In genomic region chr3:53856964-53857363, GRCh38 we compare ENCODE assay signal across 23 cellular contexts. TPM values are rescaled to one million over a fixed set of nuclear protein-coding genes. Genes with fewer than 3 reads are reported as not detected.
DNase-seq lines count a peak whose midpoint lies in the region; ATAC-seq and TF ChIP-seq lines count a peak whose summit lies in the region.
"Had no signal": no experiment of that assay in that cellular context is flagged by ENCODE, and none has a peak within 500 bp of the region (broad histone marks: within the 10 kb centered on the region; RNA-seq: fewer than 3 reads in every experiment).

No MANE protein-coding gene starts in this region.

- H3K36me3 ChIP-seq in OCI-LY3 (replicated peaks; ENCODE audit: low read depth, low read length) (peaks cover 30% of the 10 kb centered on the region), testis (ENCODE audit: low read depth, missing control alignments) (no peaks in the 10 kb centered on the region)
- H3K36me3 ChIP-seq: BE2C had no signal

- intact Hi-C loops in testis (cut with DNase I; ENCODE audit: low total_unique reads): no loop called here

- H3K27me3 ChIP-seq in OCI-LY3 (ENCODE audit: low read depth, low read length) (no peaks in the 10 kb centered on the region), testis (no peaks in the 10 kb centered on the region)
- H3K27me3 ChIP-seq: BE2C had no signal

- H3K4me2 ChIP-seq in OCI-LY3 (ENCODE audit: low read length): peak overlapping the region; percentile 44
- H3K4me2 ChIP-seq: GM23338 had no signal

- DNase-seq in SKM-1 treated with dmso at 0.1 percent for 144 hours (lab: John Stamatoyannopoulos, UW; ENCODE audit: unreplicated experiment) (peak; percentile 20), SKM-1 (lab: John Stamatoyannopoulos, UW; ENCODE audit: unreplicated experiment) (no peak), testis (no peak), NCI-H526 treated with DMSO at 0.1 percent for 48 hours (lab: John Stamatoyannopoulos, UW) (no peak)
- no peak for DNase-seq in activated T-cell treated with anti-CD3 and anti-CD28 coated beads, Interleukin-2, amount 50 U/mL, for 1 hour
- DNase-seq: BE2C; Calu3; CD4-positive, alpha-beta memory T cell; GF-D8; IMR-90; NCI-H1105; NCI-H1694; NCI-H2081 treated with DMSO at 0.1 percent for 48 hours; NCI-H748 treated with DMSO at 0.1 percent for 48 hours; SHP77 had no signal

- no peak for TF ChIP-seq POLR2A in testis (IDR thresholded peaks at IDR 0.05)

- ATAC-seq in HG02938 (IDR thresholded peaks at IDR 0.05; ENCODE audit: unreplicated experiment) (peak; percentile 51), GM18873 (IDR thresholded peaks at IDR 0.05; ENCODE audit: low FRiP score, unreplicated experiment) (no peak)
- ATAC-seq: GM23338, HCT116 had no signal

- 75 to 78% methylated on average over 7 of the region's 7 CpGs for WGBS in testis, 2 donors

- H2AFZ ChIP-seq in OCI-LY3 (ENCODE audit: low read depth, low read length): no peak overlapping the region
- H2AFZ ChIP-seq: GM23338 had no signal

- H3K9me3 ChIP-seq in OCI-LY3 (ENCODE audit: insufficient read depth, low read length) (no peaks in the 10 kb centered on the region), testis (no peaks in the 10 kb centered on the region)
- H3K9me3 ChIP-seq: BE2C had no signal

- no peaks in the 10 kb centered on the region for H3K79me2 ChIP-seq in OCI-LY3 (ENCODE audit: low read length)

- H3K9ac ChIP-seq in OCI-LY3 (ENCODE audit: low read length): no peak overlapping the region

- H4K20me1 ChIP-seq in OCI-LY3 (ENCODE audit: insufficient read depth, low read length): no peaks in the 10 kb centered on the region

- TF ChIP-seq CTCF in OCI-LY3 (IDR thresholded peaks at IDR 0.05; ENCODE audit: low read depth, low read length) (no peak), testis (IDR thresholded peaks at IDR 0.05) (no peak)

- no peak overlapping the region for H3K27ac ChIP-seq in OCI-LY3 (ENCODE audit: low read length)
- H3K27ac ChIP-seq in testis: peak overlapping the region in 1 of 2 donors; percentile 53
- H3K27ac ChIP-seq: SK-N-MC had no signal

- no peak overlapping the region for H3K4me3 ChIP-seq in OCI-LY3 (ENCODE audit: low read length)
- H3K4me3 ChIP-seq in testis: no peak overlapping the region
- H3K4me3 ChIP-seq: GM23338, SK-N-MC had no signal

- H3K4me1 ChIP-seq in OCI-LY3 (ENCODE audit: low read length) (peaks cover 18% of the 10 kb centered on the region), testis (no peaks in the 10 kb centered on the region)
- H3K4me1 ChIP-seq: BE2C had no signal

RNA-seq across cellular contexts. Expression of gene IL17RB, which starts 10.6 kb away (rescaled TPM):
- 10 to 100 TPM in 1 of 2 donors, 1 to 10 TPM in 1; 9.5 to 17.5 TPM for total RNA-seq in testis
- polyA plus RNA-seq in testis (ENCODE audit: insufficient read depth, low read depth, low replicate concordance): 5.8 TPM
- total RNA-seq: A172, RPMI7951 had no signal
- polyA plus RNA-seq: IMR-90 had no signal

RNA-seq across cellular contexts. Expression of gene CHDH, which starts 10.7 kb away (rescaled TPM):
- 10 to 100 TPM; 28.1 to 41.4 TPM for total RNA-seq in testis
- polyA plus RNA-seq in testis (ENCODE audit: insufficient read depth, low read depth, low replicate concordance): 13.5 TPM
- total RNA-seq: RPMI7951 had no signal

RNA-seq across cellular contexts. Expression of gene ACTR8, which starts 25.0 kb away (rescaled TPM):
- total RNA-seq in testis: 10 to 100 TPM; 47.0 to 56.4 TPM
- 60.1 TPM for polyA plus RNA-seq in testis (ENCODE audit: insufficient read depth, low read depth, low replicate concordance)

RNA-seq across cellular contexts. Expression of gene SELENOK, which starts 34.7 kb away (rescaled TPM):
- total RNA-seq in testis: 10 to 100 TPM; 49.9 to 61.2 TPM
- 95.9 TPM for polyA plus RNA-seq in testis (ENCODE audit: insufficient read depth, low read depth, low replicate concordance)
